8 cellular contexts compared by ENCODE assay signal in genomic region chrX:29662759-29663503, GRCh38.
DNase-seq lines count a peak whose midpoint lies in the region; ATAC-seq and TF ChIP-seq lines count a peak whose summit lies in the region.

No MANE protein-coding gene starts in this region.

- POLR2A ChIA-PET in GM10248 (lab: Yijun Ruan, JAX) = no interaction called here

- TF ChIP-seq CTCF in fibroblast of villous mesenchyme (IDR thresholded peaks at IDR 0.05; ENCODE audit: insufficient read depth, low read depth, low read length) = no peak
- TF ChIP-seq CTCF in BE2C (IDR thresholded peaks at IDR 0.05; ENCODE audit: low read depth, low read length) = no peak
- TF ChIP-seq CTCF in GM10248 (IDR thresholded peaks at IDR 0.05; ENCODE audit: control extremely low read depth, extremely low read depth, low read depth, missing control alignments) = no peak

- no peaks in the 10 kb centered on the region for H3K36me3 ChIP-seq in BE2C

- DNase-seq in AG20443 (ENCODE audit: low spot score) (peak; percentile 36), MV-4-11 (lab: John Stamatoyannopoulos, UW) (peak; percentile 1), fibroblast of villous mesenchyme (ENCODE audit: low read depth) (peak; percentile 85), BE2C (no peak), GM10248 (ENCODE audit: extremely low spot score) (no peak), T-helper 9 cell (no peak)
- DNase-seq in stimulated activated CD4-positive, alpha-beta T cell treated with anti-CD3 and anti-CD28 coated beads, Interleukin-12 subunit alpha, Interleukin-12 subunit beta, amount 100 ng/mL, for 4 hours = no peak

- peak; percentile 76 for ATAC-seq in GM21825 (IDR thresholded peaks at IDR 0.05; ENCODE audit: unreplicated experiment)

- no peaks in the 10 kb centered on the region for H3K9me3 ChIP-seq in BE2C

- no peaks in the 10 kb centered on the region for H3K4me1 ChIP-seq in BE2C

- CTCF ChIA-PET in GM10248 (lab: Yijun Ruan, JAX) = no interaction called here

- no peaks in the 10 kb centered on the region for H3K27me3 ChIP-seq in BE2C

- H3K4me3 ChIP-seq in fibroblast of villous mesenchyme (ENCODE audit: low read depth, low read length) (no peak overlapping the region), BE2C (ENCODE audit: low read depth, low read length) (no peak overlapping the region)

Comparison
In these comparisons a context has a peak if more than half of its experiments do, and no peak if none do; other contexts are left out.
1. DNase-seq: peak in AG20443 (single experiment), MV-4-11 (single experiment) and fibroblast of villous mesenchyme (single experiment); none in stimulated activated CD4-positive, alpha-beta T cell treated with anti-CD3 and anti-CD28 coated beads, Interleukin-12 subunit alpha, Interleukin-12 subunit beta, amount 100 ng/mL, for 4 hours (single experiment), BE2C (single experiment), GM10248 (single experiment) and T-helper 9 cell (single experiment).